In the genomic region with DNA sequence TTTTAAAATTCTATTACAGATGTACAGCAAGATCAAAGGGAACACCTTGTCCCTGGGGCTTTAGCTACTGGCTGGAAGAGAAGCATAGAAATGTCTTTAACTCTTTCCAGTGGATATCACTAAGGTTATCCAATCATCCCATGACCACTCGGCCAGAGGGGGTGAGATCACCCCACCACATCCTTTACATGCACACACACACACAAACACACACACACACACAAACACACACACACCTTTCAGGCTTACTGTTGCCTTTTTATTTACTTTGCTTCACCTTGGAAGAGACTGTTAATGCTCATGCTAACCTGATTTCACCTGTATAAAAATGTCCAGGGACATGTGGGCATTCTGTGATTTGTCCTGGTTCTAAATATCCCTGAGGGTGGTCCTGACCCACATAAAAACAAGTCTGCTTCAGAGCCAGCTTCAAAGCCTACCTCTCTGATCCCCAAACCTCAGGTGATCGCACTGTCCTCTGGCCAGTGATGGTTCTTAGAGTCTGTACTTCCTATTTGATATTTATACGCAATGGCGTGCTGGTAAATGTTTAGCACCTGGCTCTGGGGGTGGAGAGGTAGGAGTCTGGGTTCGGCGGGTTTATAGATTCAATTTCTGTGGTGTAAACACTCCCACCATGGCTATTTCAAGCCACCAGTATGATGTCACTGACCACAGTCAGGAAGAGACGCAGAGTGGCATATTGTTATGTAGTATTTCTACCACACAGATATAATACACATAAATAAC, we compare ENCODE assay signal across 8 cellular contexts.
DNase-seq lines count a peak whose midpoint lies in the region; ATAC-seq and TF ChIP-seq lines count a peak whose summit lies in the region.

No MANE protein-coding gene starts in this region.

- H3K9me3 Mint-ChIP-seq in endothelial cell (ENCODE audit: unreplicated experiment) = no peaks in the 10 kb centered on the region

- peak; percentile 30 for DNase-seq in mucosa of gallbladder (ENCODE audit: low spot score)
- no peak for DNase-seq in GF-D8 (lab: John Stamatoyannopoulos, UW)
- DNase-seq in endothelial cell (ENCODE audit: low spot score) = no peak
- DNase-seq in foreskin fibroblast = no peak
- no peak for DNase-seq in superior temporal gyrus (ENCODE audit: extremely low spot score)

- H3K27ac Mint-ChIP-seq in endothelial cell (ENCODE audit: unreplicated experiment) = no peak overlapping the region

- no peaks in the 10 kb centered on the region for H3K4me1 Mint-ChIP-seq in endothelial cell (ENCODE audit: unreplicated experiment)

- H3K4me3 ChIP-seq in foreskin fibroblast (ENCODE audit: low read depth in 1 of 2, low read length in 2 of 2) = no peak overlapping the region

- ATAC-seq in GM18858 (IDR thresholded peaks at IDR 0.05; ENCODE audit: unreplicated experiment) = peak; percentile 92
- peak; percentile 89 for ATAC-seq in GM21619 (IDR thresholded peaks at IDR 0.05; ENCODE audit: unreplicated experiment)
- peak; percentile 74 for ATAC-seq in HG03469 (IDR thresholded peaks at IDR 0.05; ENCODE audit: unreplicated experiment)

- no peak for TF ChIP-seq CTCF in endothelial cell (IDR thresholded peaks at IDR 0.05; ENCODE audit: unreplicated experiment)
- no peak for TF ChIP-seq CTCF in foreskin fibroblast (IDR thresholded peaks at IDR 0.05; ENCODE audit: low read depth, low read length)

- no peaks in the 10 kb centered on the region for H3K27me3 Mint-ChIP-seq in endothelial cell (ENCODE audit: unreplicated experiment)

- no peak overlapping the region for H3K4me3 Mint-ChIP-seq in endothelial cell (ENCODE audit: unreplicated experiment)

- H3K36me3 Mint-ChIP-seq in endothelial cell (ENCODE audit: low read depth, unreplicated experiment) = no peaks in the 10 kb centered on the region
